Comparison of ENCODE assay signal across 5 cellular contexts in genomic region chr2:131470963-131471362, GRCh38. TPM values are rescaled to one million over a fixed set of nuclear protein-coding genes. Genes with fewer than 3 reads are reported as not detected.
"Had no signal": no experiment of that assay in that cellular context is flagged by ENCODE, and none has a peak within 500 bp of the region (broad histone marks: within the 10 kb centered on the region; RNA-seq: fewer than 3 reads in every experiment).

No MANE protein-coding gene starts in this region.

RNA-seq across cellular contexts. Expression of gene TUBA3D, which starts 5.0 kb away (rescaled TPM):
- total RNA-seq: GM23338, H1, H9, HT-29 had no signal
- polyA plus RNA-seq: IgD-negative memory B cell had no signal

RNA-seq across cellular contexts. Expression of gene CCDC74A, which starts 56.7 kb away (rescaled TPM):
- polyA plus RNA-seq: IgD-negative memory B cell had no signal
